In genomic region chr1:30179942-30180543, GRCh38 we compare ENCODE assay signal across 1 cellular context.
TF ChIP-seq lines count a peak whose summit lies in the region.

No MANE protein-coding gene starts in this region.

TF ChIP-seq in H1, 55 proteins besides CTCF, POLR2A, EP300 and RAD21 (continued from another document):
- no peak for TF ChIP-seq CHD7 (IDR thresholded peaks at IDR 0.05; ENCODE audit: insufficient replicate concordance, low read length)
- TF ChIP-seq SIX5 (IDR thresholded peaks at IDR 0.05; ENCODE audit: low read depth, low read length) = no peak
- no peak for TF ChIP-seq RNF2 (IDR thresholded peaks at IDR 0.05; ENCODE audit: borderline replicate concordance, low read depth, low read length, missing control alignments, poor library complexity, severe bottlenecking)
- no peak for TF ChIP-seq SUZ12 (IDR thresholded peaks at IDR 0.05; ENCODE audit: low read length)
- TF ChIP-seq BRCA1 (IDR thresholded peaks at IDR 0.05; ENCODE audit: low read depth, low read length) = no peak
- no peak for TF ChIP-seq CTBP2 (IDR thresholded peaks at IDR 0.05; ENCODE audit: borderline replicate concordance, insufficient read depth, insufficient read length, low read length)
- TF ChIP-seq HDAC6 (IDR thresholded peaks at IDR 0.05; ENCODE audit: low read depth, low read length) = no peak
- no peak for TF ChIP-seq HDAC2 (IDR thresholded peaks at IDR 0.05; ENCODE audit: borderline replicate concordance in 1 of 2, low read depth in 2 of 2, low read length in 2 of 2)
- no peak for TF ChIP-seq SAP30 (IDR thresholded peaks at IDR 0.05; ENCODE audit: insufficient read depth, insufficient replicate concordance, low read length)
- TF ChIP-seq POLR2AphosphoS5 (IDR thresholded peaks at IDR 0.05; ENCODE audit: low read depth, low read length) = no peak
- TF ChIP-seq EZH2 (IDR thresholded peaks at IDR 0.05; ENCODE audit: low read depth, low read length, severe bottlenecking) = no peak
